ENCODE assay signal across 1 cellular context in genomic region chr7:131000873-131001272, GRCh38.
TF ChIP-seq lines count a peak whose summit lies in the region.

No MANE protein-coding gene starts in this region.

TF ChIP-seq in IMR-90, 13 proteins besides CTCF, POLR2A, EP300 and RAD21 (continued from another document):
- TF ChIP-seq ELK1 (IDR thresholded peaks at IDR 0.05; ENCODE audit: borderline replicate concordance, low read depth, low read length) (no peak), MAFK (IDR thresholded peaks at IDR 0.05; ENCODE audit: low read depth, low read length) (no peak), MAZ (IDR thresholded peaks at IDR 0.05; ENCODE audit: borderline replicate concordance, low read depth, low read length) (no peak), CHD1 (IDR thresholded peaks at IDR 0.05; ENCODE audit: low read depth, low read length) (no peak), RFX5 (IDR thresholded peaks at IDR 0.05; ENCODE audit: low read depth, low read length) (no peak)
- TF ChIP-seq, protein P1, sequence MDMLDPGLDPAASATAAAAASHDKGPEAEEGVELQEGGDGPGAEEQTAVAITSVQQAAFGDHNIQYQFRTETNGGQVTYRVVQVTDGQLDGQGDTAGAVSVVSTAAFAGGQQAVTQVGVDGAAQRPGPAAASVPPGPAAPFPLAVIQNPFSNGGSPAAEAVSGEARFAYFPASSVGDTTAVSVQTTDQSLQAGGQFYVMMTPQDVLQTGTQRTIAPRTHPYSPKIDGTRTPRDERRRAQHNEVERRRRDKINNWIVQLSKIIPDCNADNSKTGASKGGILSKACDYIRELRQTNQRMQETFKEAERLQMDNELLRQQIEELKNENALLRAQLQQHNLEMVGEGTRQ (IDR thresholded peaks at IDR 0.05; ENCODE audit: low read depth, low read length), result no peak
